Comparison of ENCODE assay signal across 10 cellular contexts in genomic region chr18:49094979-49095632, GRCh38.
DNase-seq lines count a peak whose midpoint lies in the region; ATAC-seq and TF ChIP-seq lines count a peak whose summit lies in the region.
"Had no signal": no experiment of that assay in that cellular context is flagged by ENCODE, and none has a peak within 500 bp of the region (broad histone marks: within the 10 kb centered on the region; RNA-seq: fewer than 3 reads in every experiment).

No MANE protein-coding gene starts in this region.

- H3K9me3 Mint-ChIP-seq in activated T-helper 17 cell treated with anti-CD3 and anti-CD28 coated beads, Interleukin-2, amount 50 U/mL, for 72 hours, result no peaks in the 10 kb centered on the region
- H3K9me3 Mint-ChIP-seq: dendritic cell treated with granulocyte-macrophage colony-stimulating factor and Interleukin-4, amounts not matched to agents 40 ng/mL and 50 ng/mL, for 4 days had no signal

- H3K36me3 Mint-ChIP-seq in activated T-helper 17 cell treated with anti-CD3 and anti-CD28 coated beads, Interleukin-2, amount 50 U/mL, for 72 hours (ENCODE audit: low read depth), result peaks cover 62% of the 10 kb centered on the region

- H3K27me3 Mint-ChIP-seq in activated T-helper 17 cell treated with anti-CD3 and anti-CD28 coated beads, Interleukin-2, amount 50 U/mL, for 72 hours, result no peaks in the 10 kb centered on the region
- H3K27me3 Mint-ChIP-seq: dendritic cell treated with granulocyte-macrophage colony-stimulating factor and Interleukin-4, amounts not matched to agents 40 ng/mL and 50 ng/mL, for 4 days had no signal

- H3K27ac Mint-ChIP-seq in activated T-helper 17 cell treated with anti-CD3 and anti-CD28 coated beads, Interleukin-2, amount 50 U/mL, for 72 hours, result no peak overlapping the region
- H3K27ac Mint-ChIP-seq: dendritic cell treated with granulocyte-macrophage colony-stimulating factor and Interleukin-4, amounts not matched to agents 40 ng/mL and 50 ng/mL, for 4 days had no signal

- POLR2A ChIA-PET in AG04449 (lab: Yijun Ruan, JAX), result no interaction called here

- H3K4me3 Mint-ChIP-seq in activated T-helper 17 cell treated with anti-CD3 and anti-CD28 coated beads, Interleukin-2, amount 50 U/mL, for 72 hours, result no peak overlapping the region
- H3K4me3 Mint-ChIP-seq: dendritic cell treated with granulocyte-macrophage colony-stimulating factor and Interleukin-4, amounts not matched to agents 40 ng/mL and 50 ng/mL, for 4 days had no signal

- ATAC-seq in activated T-helper 17 cell treated with anti-CD3 and anti-CD28 coated beads, Interleukin-2, amount 50 U/mL, for 72 hours (replicated peaks), result peak; percentile 72
- ATAC-seq in GM18867 (IDR thresholded peaks at IDR 0.05; ENCODE audit: unreplicated experiment) (no peak), GM21447 (IDR thresholded peaks at IDR 0.05; ENCODE audit: unreplicated experiment) (no peak)

- DNase-seq in AG04449 (ENCODE audit: low read depth, low spot score) (peak; percentile 54), HCEC 1CT (peak; percentile 91), hepatic stellate cell (ENCODE audit: low spot score) (peak; percentile 47), NCI-H1694 treated with DMSO at 0.1 percent for 48 hours (lab: John Stamatoyannopoulos, UW) (no peak), AML-193 (lab: John Stamatoyannopoulos, UW) (no peak)
- DNase-seq: NCI-H2171 had no signal

- CTCF ChIA-PET in AG04449 (lab: Yijun Ruan, JAX), result interaction anchor here (1.3 kb wide), 1 partner anchor 53 kb away, joined by 5 read pairs; no protein-coding TSS in a partner anchor

- TF ChIP-seq CTCF in AG04449 (IDR thresholded peaks at IDR 0.05; ENCODE audit: insufficient read depth, low read length, missing control alignments), result no peak

- H3K4me3 ChIP-seq in AG04449 (ENCODE audit: low read depth, low read length), result no peak overlapping the region

- H3K4me1 Mint-ChIP-seq in activated T-helper 17 cell treated with anti-CD3 and anti-CD28 coated beads, Interleukin-2, amount 50 U/mL, for 72 hours, result peaks cover 15% of the 10 kb centered on the region

Comparison
In these comparisons a context has a peak if more than half of its experiments do, and no peak if none do; other contexts are left out.
1. DNase-seq: peak in AG04449 (single experiment), HCEC 1CT (single experiment) and hepatic stellate cell (single experiment); none in NCI-H1694 treated with DMSO at 0.1 percent for 48 hours (single experiment) and AML-193 (0 of 2).